Comparison of ENCODE assay signal across 8 cellular contexts in genomic region chr1:231000639-231001038, GRCh38.
"Had no signal": no experiment of that assay in that cellular context is flagged by ENCODE, and none has a peak within 500 bp of the region (broad histone marks: within the 10 kb centered on the region; RNA-seq: fewer than 3 reads in every experiment).

No MANE protein-coding gene starts in this region.

- H3K4me3 ChIP-seq: GM12878 had no signal

- ATAC-seq: GM12878 had no signal

- DNase-seq: GDM1, GF-D8 had no signal

- FAIRE-seq: G401.6, GM12878, GM12891, GM12892, GM18507, GM19239 had no signal
